ENCODE assay signal across 8 cellular contexts in genomic region chr1:24413350-24414163, GRCh38. TPM values are rescaled to one million over a fixed set of nuclear protein-coding genes. Genes with fewer than 3 reads are reported as not detected.
DNase-seq lines count a peak whose midpoint lies in the region; ATAC-seq and TF ChIP-seq lines count a peak whose summit lies in the region.

Gene STPG1, minus strand, starts transcription at chr1:24413782. Its CDS starts 12,394 bp downstream, at chr1:24401388.

- H3K36me3 Mint-ChIP-seq in nephron progenitor cell (ENCODE audit: low read depth), result no peaks in the 10 kb centered on the region

- DNase-seq in GM04504 (ENCODE audit: low read depth), result peak; percentile 70
- DNase-seq in LHCN-M2 (ENCODE audit: low read depth), result peak; percentile 81
- peak; percentile 78 for DNase-seq in SIG-M5 treated with dmso at 0.1 percent for 504 hours (lab: John Stamatoyannopoulos, UW; ENCODE audit: unreplicated experiment)
- DNase-seq in activated naive CD4-positive, alpha-beta T cell (lab: John Stamatoyannopoulos, UW), result peak; percentile 25 to 54 (median 50)
- peak; percentile 66 to 84 for DNase-seq in foreskin keratinocyte
- DNase-seq in nephron progenitor cell, result peak; percentile 73
- DNase-seq in stimulated activated naive CD8-positive, alpha-beta T cell treated with anti-CD3 and anti-CD28 coated beads, Interleukin-15, amount 100 ng/mL, for 72 hours, result peak; percentile 85 to 90
- DNase-seq in NCI-H1694 treated with DMSO at 0.1 percent for 48 hours (lab: John Stamatoyannopoulos, UW), result no peak

- peak within 1 kb of the TSS; percentile 72 for H3K27ac ChIP-seq in foreskin keratinocyte

- H3K27me3 ChIP-seq in foreskin keratinocyte, result no peaks in the 10 kb centered on the region

- H3K27ac Mint-ChIP-seq in nephron progenitor cell, result no peak within 1 kb of the TSS
- H3K27ac Mint-ChIP-seq in stimulated activated naive CD8-positive, alpha-beta T cell treated with anti-CD3 and anti-CD28 coated beads, Interleukin-15, amount 100 ng/mL, for 72 hours, result peak within 1 kb of the TSS; percentile 95 to 99

- peaks cover 51% of the 10 kb centered on the region for H3K4me1 ChIP-seq in foreskin keratinocyte

- no peaks in the 10 kb centered on the region for H3K9me3 Mint-ChIP-seq in nephron progenitor cell
- no peaks in the 10 kb centered on the region for H3K9me3 Mint-ChIP-seq in stimulated activated naive CD8-positive, alpha-beta T cell treated with anti-CD3 and anti-CD28 coated beads, Interleukin-15, amount 100 ng/mL, for 72 hours

- H3K4me1 Mint-ChIP-seq in nephron progenitor cell, result peaks cover 38% of the 10 kb centered on the region
- H3K4me1 Mint-ChIP-seq in stimulated activated naive CD8-positive, alpha-beta T cell treated with anti-CD3 and anti-CD28 coated beads, Interleukin-15, amount 100 ng/mL, for 72 hours, result peaks cover 57% of the 10 kb centered on the region

- peak within 1 kb of the TSS; percentile 95 for H3K4me3 Mint-ChIP-seq in nephron progenitor cell
- peak within 1 kb of the TSS; percentile 95 to 98 for H3K4me3 Mint-ChIP-seq in stimulated activated naive CD8-positive, alpha-beta T cell treated with anti-CD3 and anti-CD28 coated beads, Interleukin-15, amount 100 ng/mL, for 72 hours

- TF ChIP-seq CTCF in foreskin keratinocyte (conservative IDR thresholded peaks at IDR 0.05) (no peak), nephron progenitor cell (IDR thresholded peaks at IDR 0.05) (no peak)

- peaks cover 29% of the 10 kb centered on the region for H3K27me3 Mint-ChIP-seq in nephron progenitor cell (ENCODE audit: low read depth, poor library complexity)
- H3K27me3 Mint-ChIP-seq in stimulated activated naive CD8-positive, alpha-beta T cell treated with anti-CD3 and anti-CD28 coated beads, Interleukin-15, amount 100 ng/mL, for 72 hours, result no peaks in the 10 kb centered on the region

- peak; percentile 11 for ATAC-seq in foreskin keratinocyte
- ATAC-seq in stimulated activated naive CD8-positive, alpha-beta T cell treated with anti-CD3 and anti-CD28 coated beads, Interleukin-15, amount 100 ng/mL, for 72 hours, result peak; percentile 52

RNA-seq across cellular contexts. Expression of gene STPG1, which starts in this region (rescaled TPM):
- total RNA-seq in LHCN-M2 (2014; rRNA removed) (3.3 and 4.9 TPM in 2 replicates), foreskin keratinocyte (13.2 and 16.4 TPM in 2 replicates)
- polyA plus RNA-seq in LHCN-M2 (2012), result 8.0 TPM
- 12.5 and 14.0 TPM in 2 replicates for polyA plus RNA-seq in foreskin keratinocyte
